In genomic region chr10:24814568-24815313, GRCh38 we compare ENCODE assay signal across 13 cellular contexts.
A peak's percentile ranks its signal among the peaks of the same experiment; 100 is the strongest.
DNase-seq lines count a peak whose midpoint lies in the region; ATAC-seq, FAIRE-seq and TF ChIP-seq lines count a peak whose summit lies in the region.
"Had no signal": no experiment of that assay in that cellular context is flagged by ENCODE, and none has a peak within 500 bp of the region (broad histone marks: within the 10 kb centered on the region; RNA-seq: fewer than 3 reads in every experiment).

No MANE protein-coding gene starts in this region.

- peak overlapping the region; percentile 5; the same call in 1 of the 2 replicates for H2BK120ac ChIP-seq in IMR-90 (ENCODE audit: low read depth, low read length)

- no peak overlapping the region for H3K14ac ChIP-seq in IMR-90 (replicated peaks; ENCODE audit: low read depth, low read length)

- intact Hi-C loops in IMR-90 (cut with micrococcal nuclease) (no loop called here), left ventricle myocardium inferior (cut with micrococcal nuclease) (no loop called here)

- no peaks in the 10 kb centered on the region for H3K79me1 ChIP-seq in IMR-90 (ENCODE audit: low read depth in 1 of 2, low read length in 2 of 2)

- no peak for TF ChIP-seq RAD21 in IMR-90 (IDR thresholded peaks at IDR 0.05; ENCODE audit: low read length)

- H3K23ac ChIP-seq in IMR-90 (ENCODE audit: low read depth, low read length) = no peak overlapping the region

- H4K8ac ChIP-seq in IMR-90 (ENCODE audit: low read depth in 2 of 2, low read length in 2 of 2) = peak overlapping the region in 1 of 2 experiments; percentile 52; a peak in 1 of 4 replicates

- H2AK9ac ChIP-seq in IMR-90 (replicated peaks; ENCODE audit: low read depth, low read length, poor library complexity) = no peak overlapping the region

- no peak for TF ChIP-seq CTCF in IMR-90 (conservative IDR thresholded peaks at IDR 0.05; ENCODE audit: low read depth, low read length)
- no peak for TF ChIP-seq CTCF in keratinocyte (optimal IDR thresholded peaks at IDR 0.05 in 1 of 3, IDR thresholded peaks at IDR 0.05 in 1 of 3, conservative IDR thresholded peaks at IDR 0.05 in 1 of 3; ENCODE audit: extremely low read depth in 1 of 3, insufficient read depth in 2 of 3, low read length in 3 of 3)
- TF ChIP-seq CTCF in left ventricle myocardium inferior (IDR thresholded peaks at IDR 0.05; ENCODE audit: borderline replicate concordance) = no peak

- no peak overlapping the region for H3K18ac ChIP-seq in IMR-90 (ENCODE audit: low read depth, low read length)

- H4K5ac ChIP-seq in IMR-90 (ENCODE audit: low read depth, low read length) = no peak overlapping the region

- H3K36me3 Mint-ChIP-seq in activated T-cell treated with anti-CD3 and anti-CD28 coated beads, Interleukin-2, amount 50 U/mL, for 24 hours (ENCODE audit: low read depth) = no peaks in the 10 kb centered on the region

- peak overlapping the region; percentile 52; the same call in 1 of the 2 replicates for H2BK20ac ChIP-seq in IMR-90 (ENCODE audit: low read depth, low read length)

- no peak overlapping the region; the same call in 1 of the 2 replicates for H3K4ac ChIP-seq in IMR-90 (ENCODE audit: low read depth, low read length)

- no TSS peak for BruUV-seq in IMR-90 (replicated peaks; lab: Mats Ljungman, UMichigan)

- H2AFZ ChIP-seq in IMR-90 (replicated peaks; ENCODE audit: low read length, poor library complexity) = no peak overlapping the region
- H2AFZ ChIP-seq in keratinocyte (ENCODE audit: control insufficient read depth, low read length) = peak overlapping the region; percentile 61

- H3K36me3 ChIP-seq in IMR-90 (ENCODE audit: control insufficient read depth, insufficient read depth, low read length) (no peaks in the 10 kb centered on the region), keratinocyte (ENCODE audit: control insufficient read depth in 2 of 2, extremely low read depth in 1 of 2, insufficient read depth in 2 of 2, low read length in 2 of 2) (no peaks in the 10 kb centered on the region), left ventricle myocardium inferior (no peaks in the 10 kb centered on the region)
- H3K36me3 ChIP-seq: esophagus muscularis mucosa had no signal

- no peak for TF ChIP-seq POLR2A in IMR-90 (IDR thresholded peaks at IDR 0.05; ENCODE audit: low read depth, low read length)

- no peak overlapping the region for H2BK5ac ChIP-seq in IMR-90 (ENCODE audit: low read depth, low read length, poor library complexity, severe bottlenecking)

- DNase-seq in Daoy (ENCODE audit: low read depth) (peak; percentile 76), IMR-90 (peak; percentile 62), amniotic epithelial cell (ENCODE audit: low read depth) (peak; percentile 54), keratinocyte (ENCODE audit: low read depth, low spot score) (peak; percentile 61), left ventricle myocardium inferior (no peak), NCI-H1105 treated with DMSO at 0.1 percent for 48 hours (lab: John Stamatoyannopoulos, UW) (no peak)
- no peak for DNase-seq in activated T-cell treated with anti-CD3 and anti-CD28 coated beads, Interleukin-2, amount 50 U/mL, for 24 hours
- DNase-seq: activated T-cell treated with anti-CD3 and anti-CD28 coated beads, Interleukin-2, amount 50 U/mL, for 4 hours; CD4-positive, alpha-beta T cell; NCI-H1436; NCI-H69 had no signal

- no peak overlapping the region; the same call in 1 of the 2 replicates for H4K91ac ChIP-seq in IMR-90 (ENCODE audit: insufficient read depth, low read depth, low read length)

- peak; percentile 60 for ATAC-seq in IMR-90 (ENCODE audit: low read depth)
- ATAC-seq in HG03108 (IDR thresholded peaks at IDR 0.05; ENCODE audit: unreplicated experiment) = no peak
- ATAC-seq: activated T-cell treated with anti-CD3 and anti-CD28 coated beads, Interleukin-2, amount 50 U/mL, for 4 hours had no signal

- POLR2A ChIA-PET in IMR-90 (lab: Charles Lee; ENCODE audit: unreplicated experiment) = no interaction called here

- H3K9me1 ChIP-seq in IMR-90 (ENCODE audit: insufficient read depth, low read length) (peaks cover 4% of the 10 kb centered on the region; the same call in 1 of the 2 replicates), keratinocyte (ENCODE audit: control insufficient read depth, extremely low read depth, insufficient read depth, low read length) (no peaks in the 10 kb centered on the region)

- H3K79me2 ChIP-seq in keratinocyte (ENCODE audit: control insufficient read depth, insufficient read depth, low read length) = no peaks in the 10 kb centered on the region

- H4K20me1 ChIP-seq in IMR-90 (ENCODE audit: insufficient read depth, low read length) (no peaks in the 10 kb centered on the region), keratinocyte (ENCODE audit: control insufficient read depth, extremely low read depth, insufficient read depth, low read length) (no peaks in the 10 kb centered on the region)

- H3K4me3 ChIP-seq in IMR-90 (ENCODE audit: insufficient read depth, low read depth, low read length) (no peak overlapping the region), keratinocyte (ENCODE audit: control insufficient read depth in 2 of 3, extremely low read depth in 1 of 3, insufficient read depth in 2 of 3, low read depth in 1 of 3, low read length in 3 of 3) (peak overlapping the region in 1 of 3 experiments; percentile 22), left ventricle myocardium inferior (no peak overlapping the region)
- H3K4me3 ChIP-seq: esophagus muscularis mucosa had no signal

- in situ Hi-C loops in IMR-90 (cut with MboI; ENCODE audit: low sequenced_read_pairs) = no loop called here

- no peak overlapping the region for H3K4me3 Mint-ChIP-seq in activated T-cell treated with anti-CD3 and anti-CD28 coated beads, Interleukin-2, amount 50 U/mL, for 24 hours
- H3K4me3 Mint-ChIP-seq: activated T-cell treated with anti-CD3 and anti-CD28 coated beads, Interleukin-2, amount 50 U/mL, for 4 hours; CD4-positive, alpha-beta T cell had no signal

- peak overlapping the region; percentile 73 for H2AK5ac ChIP-seq in IMR-90 (ENCODE audit: low read depth, low read length)

- H3K4me2 ChIP-seq in IMR-90 (ENCODE audit: low read depth, low read length) (no peak overlapping the region), keratinocyte (ENCODE audit: control insufficient read depth, extremely low read depth, insufficient read depth, low read depth, low read length) (peak overlapping the region; percentile 62)

- H3K9me3 ChIP-seq in IMR-90 (ENCODE audit: control insufficient read depth, insufficient read depth, low read length) (no peaks in the 10 kb centered on the region), keratinocyte (ENCODE audit: control insufficient read depth, low read depth, low read length) (no peaks in the 10 kb centered on the region), left ventricle myocardium inferior (replicated peaks) (no peaks in the 10 kb centered on the region)
- H3K9me3 ChIP-seq: esophagus muscularis mucosa had no signal

- FAIRE-seq in keratinocyte (lab: Jason Lieb, UNC) = peak; percentile 95

- dilution Hi-C loops in IMR-90 (cut with HindIII; ENCODE audit: low sequenced_read_pairs, unreplicated experiment) (no loop called here), keratinocyte (cut with MboI; ENCODE audit: extremely low pct_ligation_motif_present, low sequenced_read_pairs) (no loop called here)

- 60% methylated on average over 2 of the region's 11 CpGs; no CpG with 5 or more reads in 1 of the 2 experiments for WGBS in IMR-90 (ENCODE audit: extremely low coverage in 2 of 2, insufficient read length in 1 of 2), 2 experiments

- H3K27me3 ChIP-seq in IMR-90 (ENCODE audit: control insufficient read depth, insufficient read depth, low read length) (no peaks in the 10 kb centered on the region), keratinocyte (ENCODE audit: control insufficient read depth, extremely low read depth, insufficient read depth, low read length) (no peaks in the 10 kb centered on the region), left ventricle myocardium inferior (ENCODE audit: low read depth) (no peaks in the 10 kb centered on the region)
- H3K27me3 ChIP-seq: esophagus muscularis mucosa had no signal

- H3K9ac ChIP-seq in IMR-90 (ENCODE audit: low read depth, low read length) = no peak overlapping the region
- H3K9ac ChIP-seq in keratinocyte (ENCODE audit: control insufficient read depth, extremely low read depth, insufficient read depth, low read length) = peak overlapping the region; percentile 29

- H3K27me3 Mint-ChIP-seq in activated T-cell treated with anti-CD3 and anti-CD28 coated beads, Interleukin-2, amount 50 U/mL, for 24 hours = no peaks in the 10 kb centered on the region
- H3K27me3 Mint-ChIP-seq: CD4-positive, alpha-beta T cell had no signal

- no peak overlapping the region for H3K27ac Mint-ChIP-seq in activated T-cell treated with anti-CD3 and anti-CD28 coated beads, Interleukin-2, amount 50 U/mL, for 24 hours
- H3K27ac Mint-ChIP-seq: CD4-positive, alpha-beta T cell had no signal

- no peaks in the 10 kb centered on the region for H3K4me1 ChIP-seq in IMR-90 (ENCODE audit: control insufficient read depth, insufficient read depth, low read length)
- peaks cover 16% of the 10 kb centered on the region for H3K4me1 ChIP-seq in keratinocyte (ENCODE audit: control insufficient read depth, extremely low read depth, insufficient read depth, low read length)
- peaks cover 10% of the 10 kb centered on the region for H3K4me1 ChIP-seq in left ventricle myocardium inferior
- H3K4me1 ChIP-seq: esophagus muscularis mucosa had no signal

- CTCF ChIA-PET in IMR-90 (lab: Yijun Ruan, JAX) = interaction anchor here (0.6 to 0.9 kb wide), 2 partner anchors 9 to 22 kb away, joined by 3 read pairs; no protein-coding TSS in a partner anchor

- peaks cover 6% of the 10 kb centered on the region for H3K4me1 Mint-ChIP-seq in activated T-cell treated with anti-CD3 and anti-CD28 coated beads, Interleukin-2, amount 50 U/mL, for 24 hours (ENCODE audit: low read depth)

- H3K9me3 Mint-ChIP-seq in activated T-cell treated with anti-CD3 and anti-CD28 coated beads, Interleukin-2, amount 50 U/mL, for 24 hours = peaks cover 2% of the 10 kb centered on the region
- H3K9me3 Mint-ChIP-seq: activated T-cell treated with anti-CD3 and anti-CD28 coated beads, Interleukin-2, amount 50 U/mL, for 4 hours; CD4-positive, alpha-beta T cell had no signal

- H3K56ac ChIP-seq in IMR-90 (ENCODE audit: extremely low read depth, insufficient read depth, low read length) = no peak overlapping the region

- H2BK15ac ChIP-seq in IMR-90 (ENCODE audit: low read depth, low read length) = peak overlapping the region; percentile 47; the same call in 1 of the 3 replicates

- H3K27ac ChIP-seq in IMR-90 (ENCODE audit: insufficient read depth, low read length) (no peak overlapping the region; the same call in 1 of the 2 replicates), keratinocyte (ENCODE audit: control insufficient read depth, insufficient read depth, low read length) (peak overlapping the region; percentile 74), left ventricle myocardium inferior (replicated peaks) (no peak overlapping the region)
- H3K27ac ChIP-seq: esophagus muscularis mucosa had no signal

TF ChIP-seq in IMR-90, 13 proteins besides CTCF, POLR2A, EP300 and RAD21:
- TF ChIP-seq FOS (IDR thresholded peaks at IDR 0.05; ENCODE audit: low read depth, low read length) (0 out of 2 replicates have a peak, but pooled peaks have one; percentile 22), MAZ (IDR thresholded peaks at IDR 0.05; ENCODE audit: borderline replicate concordance, low read depth, low read length) (no peak), CEBPB (IDR thresholded peaks at IDR 0.05; ENCODE audit: low read depth, low read length) (peak; percentile 81)
TF ChIP-seq in IMR-90: peak in this region for 2.

Comparison
In these comparisons a context has a peak if more than half of its experiments do, and no peak if none do; other contexts are left out.
1. DNase-seq: peak in Daoy (single experiment), IMR-90 (single experiment), amniotic epithelial cell (single experiment) and keratinocyte (single experiment); none in left ventricle myocardium inferior (single experiment), NCI-H1105 treated with DMSO at 0.1 percent for 48 hours (single experiment) and activated T-cell treated with anti-CD3 and anti-CD28 coated beads, Interleukin-2, amount 50 U/mL, for 24 hours (single experiment).